In genomic region chr4:163164591-163164990, GRCh38 we compare ENCODE assay signal across 9 cellular contexts. TPM values are rescaled to one million over a fixed set of nuclear protein-coding genes. Genes with fewer than 3 reads are reported as not detected.
DNase-seq lines count a peak whose midpoint lies in the region; ATAC-seq and TF ChIP-seq lines count a peak whose summit lies in the region.
"Had no signal": no experiment of that assay in that cellular context is flagged by ENCODE, and none has a peak within 500 bp of the region (broad histone marks: within the 10 kb centered on the region; RNA-seq: fewer than 3 reads in every experiment).

No MANE protein-coding gene starts in this region.

- peaks cover 0 to 9% (median 3%) of the 10 kb centered on the region in 5 experiments for H3K9me3 Mint-ChIP-seq in brain
- peaks cover 0 to 3% (median 0%) of the 10 kb centered on the region in 7 donors for H3K9me3 Mint-ChIP-seq in naive B cell

- peak overlapping the region; percentile 87 to 93 (median 87) for H3K4me3 Mint-ChIP-seq in brain
- peak overlapping the region in 5 of 8 donors; percentile 9 to 99 (median 88) for H3K4me3 Mint-ChIP-seq in naive B cell

- H3F3A ChIP-seq in Loucy (ENCODE audit: low read depth) = no peaks in the 10 kb centered on the region

- no peaks in the 10 kb centered on the region for H3K27me3 ChIP-seq in BLaER1 treated with 17β-estradiol and CSF1 and Interleukin-3, amounts not matched to agents 10 nM and 100 nM
- H3K27me3 ChIP-seq in Loucy (ENCODE audit: insufficient read depth, low read length, poor library complexity, severe bottlenecking) = no peaks in the 10 kb centered on the region

- no peak overlapping the region for H2AFZ ChIP-seq in Loucy (ENCODE audit: low read length)

- TF ChIP-seq CTCF in Loucy (conservative IDR thresholded peaks at IDR 0.05; ENCODE audit: low read length) (no peak), brain (conservative IDR thresholded peaks at IDR 0.05) (no peak)

- no peaks in the 10 kb centered on the region for H3K9me2 ChIP-seq in Loucy (replicated peaks; ENCODE audit: low read depth, low read length)

- H3K36me3 ChIP-seq in BLaER1 treated with 17β-estradiol and CSF1 and Interleukin-3, amounts not matched to agents 10 nM and 100 nM = peaks cover 37 to 48% (median 45%) of the 10 kb centered on the region in 11 experiments
- H3K36me3 ChIP-seq in Loucy (ENCODE audit: insufficient read depth, low read length) = no peaks in the 10 kb centered on the region

- no peaks in the 10 kb centered on the region for H3K9me3 ChIP-seq in BLaER1 treated with 17β-estradiol and CSF1 and Interleukin-3, amounts not matched to agents 10 nM and 100 nM (replicated peaks in 1 of 11)
- H3K9me3 ChIP-seq in Loucy (ENCODE audit: insufficient read depth, low read depth, low read length) = no peaks in the 10 kb centered on the region

- H3K36me3 Mint-ChIP-seq in brain (peaks cover 38% of the 10 kb centered on the region), naive B cell (peaks cover 13 to 14% of the 10 kb centered on the region in 2 donors)

- peaks cover 9% of the 10 kb centered on the region for H3K27me3 Mint-ChIP-seq in brain
- H3K27me3 Mint-ChIP-seq in naive B cell = no peaks in the 10 kb centered on the region

- peaks cover 0 to 60% (median 56%) of the 10 kb centered on the region in 11 experiments; a peak in 14 of 22 replicates for H4K20me1 ChIP-seq in BLaER1 treated with 17β-estradiol and CSF1 and Interleukin-3, amounts not matched to agents 10 nM and 100 nM
- peaks cover 25% of the 10 kb centered on the region for H4K20me1 ChIP-seq in Loucy (ENCODE audit: insufficient read depth, low read length, poor library complexity, severe bottlenecking)

- H3K9ac ChIP-seq in BLaER1 treated with 17β-estradiol and CSF1 and Interleukin-3, amounts not matched to agents 10 nM and 100 nM = peak overlapping the region in 10 of 11 experiments; percentile 90 to 98 (median 96); a peak in 16 of 22 replicates
- peak overlapping the region; percentile 88 for H3K9ac ChIP-seq in Loucy (ENCODE audit: low read depth, low read length, poor library complexity, severe bottlenecking)

- H3K79me2 ChIP-seq in Loucy (ENCODE audit: insufficient read depth, low read length) = peaks cover 67% of the 10 kb centered on the region

- ATAC-seq in naive B cell (ENCODE audit: low read depth in 2 of 2) (no peak), HG03354 (IDR thresholded peaks at IDR 0.05; ENCODE audit: poor library complexity, severe bottlenecking, unreplicated experiment) (no peak), GM19452 (IDR thresholded peaks at IDR 0.05; ENCODE audit: unreplicated experiment) (no peak)

- H3K4me3 ChIP-seq in BLaER1 treated with 17β-estradiol and CSF1 and Interleukin-3, amounts not matched to agents 10 nM and 100 nM = peak overlapping the region; percentile 78 to 98 (median 88); a peak in 18 of 20 replicates
- peak overlapping the region; percentile 93 for H3K4me3 ChIP-seq in Loucy (ENCODE audit: low read length, poor library complexity, severe bottlenecking)

- H3K4me1 Mint-ChIP-seq in brain (peaks cover 71% of the 10 kb centered on the region), naive B cell (peaks cover 31 to 41% (median 31%) of the 10 kb centered on the region in 3 donors)

- peaks cover 12 to 26% (median 17%) of the 10 kb centered on the region in 10 experiments for H3K4me1 ChIP-seq in BLaER1 treated with 17β-estradiol and CSF1 and Interleukin-3, amounts not matched to agents 10 nM and 100 nM
- peaks cover 49% of the 10 kb centered on the region for H3K4me1 ChIP-seq in Loucy (ENCODE audit: insufficient read depth, low read length, poor library complexity, severe bottlenecking)

- DNase-seq in naive B cell = no peak
- DNase-seq in COR-L47 (lab: John Stamatoyannopoulos, UW) = no peak
- no peak for DNase-seq in LoVo (ENCODE audit: low spot score)
- DNase-seq: stimulated activated CD4-positive, alpha-beta T cell treated with anti-CD3 and anti-CD28 coated beads, Interleukin-2, amount 100 ng/mL, for 24 hours had no signal

- peak overlapping the region in 5 of 11 experiments; percentile 93 to 96 (median 95); a peak in 6 of 22 replicates for H3K27ac ChIP-seq in BLaER1 treated with 17β-estradiol and CSF1 and Interleukin-3, amounts not matched to agents 10 nM and 100 nM

- peak overlapping the region; percentile 80 to 96 (median 87) for H3K4me2 ChIP-seq in BLaER1 treated with 17β-estradiol and CSF1 and Interleukin-3, amounts not matched to agents 10 nM and 100 nM
- peak overlapping the region; percentile 99 for H3K4me2 ChIP-seq in Loucy (ENCODE audit: low read depth, low read length, poor library complexity, severe bottlenecking)

- H3K27ac Mint-ChIP-seq in brain (peak overlapping the region in 2 of 5 experiments; percentile 20 to 83), naive B cell (peak overlapping the region in 2 of 6 donors; percentile 5 to 98)

RNA-seq across cellular contexts. Expression of gene NAF1, which starts 2.1 kb away (rescaled TPM):
- polyA plus RNA-seq in brain (ENCODE audit: insufficient read depth, low read depth, low replicate concordance) (4.3 TPM), naive B cell (ENCODE audit: low read depth in 6 of 6) (1 to 10 TPM; 3.7 to 9.8 (median 5.4) TPM)
